14 cellular contexts compared by ENCODE assay signal in the genomic region with DNA sequence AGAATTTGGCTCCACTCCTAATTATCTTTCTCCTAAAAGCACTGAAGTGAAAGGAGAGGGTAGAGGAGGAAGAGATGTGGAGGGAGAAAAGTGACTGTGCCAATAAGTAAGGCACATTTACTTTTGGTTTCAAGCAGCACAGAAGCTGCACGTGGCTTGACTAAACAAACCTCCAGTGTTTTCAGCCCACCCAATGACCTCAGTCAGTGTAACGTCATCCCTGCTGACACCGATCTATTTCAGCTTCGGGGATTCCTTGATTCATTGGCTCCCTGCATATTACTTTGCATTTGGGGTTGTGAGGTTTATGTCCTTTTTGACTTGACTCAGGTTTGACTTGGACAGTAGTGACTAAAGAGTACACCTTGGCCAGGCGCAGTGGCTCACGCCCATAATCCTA. TPM values are rescaled to one million over a fixed set of nuclear protein-coding genes. Genes with fewer than 3 reads are reported as not detected.
DNase-seq lines count a peak whose midpoint lies in the region; ATAC-seq, FAIRE-seq and TF ChIP-seq lines count a peak whose summit lies in the region.
"Had no signal": no experiment of that assay in that cellular context is flagged by ENCODE, and none has a peak within 500 bp of the region (broad histone marks: within the 10 kb centered on the region; RNA-seq: fewer than 3 reads in every experiment).

No MANE protein-coding gene starts in this region.

- H3K4me1 ChIP-seq in Karpas-422 (ENCODE audit: low read length) (no peaks in the 10 kb centered on the region), right cardiac atrium (ENCODE audit: control insufficient read depth, insufficient read depth, low read length) (peaks cover 12% of the 10 kb centered on the region)

- peaks cover 33% of the 10 kb centered on the region; the same call in 1 of the 2 replicates for H3K36me3 ChIP-seq in Karpas-422 (ENCODE audit: insufficient read depth, low read length)
- H3K36me3 ChIP-seq: cardiac muscle cell had no signal

- H3K4me3 ChIP-seq in Karpas-422 (ENCODE audit: low read length) (no peak overlapping the region), right cardiac atrium (ENCODE audit: low read length) (no peak overlapping the region)
- H3K4me3 ChIP-seq: cardiac muscle cell had no signal

- no peak for FAIRE-seq in GM12892 (lab: Jason Lieb, UNC)

- ATAC-seq in GM19463 (IDR thresholded peaks at IDR 0.05; ENCODE audit: unreplicated experiment), result peak; percentile 93
- ATAC-seq in right cardiac atrium, result peak; percentile 35 to 59

- intact Hi-C loops in right cardiac atrium (cut with DNase I), result no loop called here

- 61% methylated on average over 6 of the region's 6 CpGs for WGBS in right cardiac atrium

- DNase-seq in Ammon's horn (ENCODE audit: low spot score) (peak; percentile 49), Karpas-422 (no peak), right cardiac atrium (no peak), GM12892 (ENCODE audit: insufficient read length) (no peak), NK-92 (lab: John Stamatoyannopoulos, UW; ENCODE audit: unreplicated experiment) (no peak), COLO668 (lab: John Stamatoyannopoulos, UW; ENCODE audit: unreplicated experiment) (no peak), NCI-H2196 treated with DMSO at 0.1 percent for 48 hours (lab: John Stamatoyannopoulos, UW; ENCODE audit: unreplicated experiment) (no peak)
- DNase-seq: activated gamma-delta T cell treated with Interleukin-2 at 50 U/mL for 16 hours; DMS53; NCI-H2171 treated with DMSO at 0.1 percent for 48 hours; stimulated activated CD4-positive, alpha-beta T cell treated with anti-CD3 and anti-CD28 coated beads, Interleukin-2, amount 100 ng/mL, for 48 hours; stimulated activated naive CD4-positive, alpha-beta T cell had no signal

- peaks cover 85% of the 10 kb centered on the region for H3K79me2 ChIP-seq in Karpas-422 (ENCODE audit: low read length)

- no peak overlapping the region for H3K9ac ChIP-seq in Karpas-422 (ENCODE audit: low read length)

- H3K27ac ChIP-seq in Karpas-422 (ENCODE audit: low read length) (0 out of 2 replicates have a peak overlapping the region, but pooled peaks have one; percentile 6), right cardiac atrium (ENCODE audit: low read length) (no peak overlapping the region)
- H3K27ac ChIP-seq: cardiac muscle cell had no signal

- H3K9me3 ChIP-seq in Karpas-422 (ENCODE audit: low read length), result no peaks in the 10 kb centered on the region
- H3K9me3 ChIP-seq in right cardiac atrium (ENCODE audit: control insufficient read depth, low read length), result no peaks in the 10 kb centered on the region

- H3K27me3 ChIP-seq in Karpas-422 (ENCODE audit: low read length) (no peaks in the 10 kb centered on the region), right cardiac atrium (ENCODE audit: control insufficient read depth, insufficient read depth) (no peaks in the 10 kb centered on the region)
- H3K27me3 ChIP-seq: cardiac muscle cell had no signal

- H3K9me2 ChIP-seq in Karpas-422 (replicated peaks; ENCODE audit: insufficient read depth, low read length), result no peaks in the 10 kb centered on the region

- H4K20me1 ChIP-seq in Karpas-422 (ENCODE audit: insufficient read depth, low read depth, low read length), result 0 out of 2 replicates have a peak, but pooled peaks cover 6% of the 10 kb centered on the region

- no peak overlapping the region for H2AFZ ChIP-seq in Karpas-422 (ENCODE audit: low read length)

- no peak for TF ChIP-seq POLR2A in GM12892 (IDR thresholded peaks at IDR 0.05; ENCODE audit: low read depth, low read length)

- no peak overlapping the region for H3K4me2 ChIP-seq in Karpas-422 (ENCODE audit: low read depth, low read length, poor library complexity, severe bottlenecking)

RNA-seq across cellular contexts. Expression of a gene that starts 35.6 kb away (rescaled TPM):
- 9.3 and 10.2 TPM in 2 replicates for total RNA-seq in Karpas-422 (2014; rRNA removed; shearing (Covaris generic); ENCODE audit: low replicate concordance)
- total RNA-seq in right cardiac atrium, result under 1 TPM; 0.57 to 0.89 (median 0.64) TPM
- 0.57 TPM for polyA plus RNA-seq in right cardiac atrium
- polyA plus RNA-seq in GM12892 (2012; ENCODE audit: missing spikeins), result 1.5 TPM

RNA-seq across cellular contexts. Expression of a gene that starts 35.7 kb away (rescaled TPM):
- total RNA-seq in Karpas-422 (2014; rRNA removed; shearing (Covaris generic); ENCODE audit: low replicate concordance), result 64.1 and 78.0 TPM in 2 replicates
- 10 to 100 TPM; 15.6 to 23.2 (median 19.2) TPM for total RNA-seq in right cardiac atrium
- 13.5 TPM for polyA plus RNA-seq in right cardiac atrium
- 26.1 TPM for polyA plus RNA-seq in GM12892 (2012; ENCODE audit: missing spikeins)
